14 cellular contexts compared by ENCODE assay signal in genomic region chr6:116530436-116530835, GRCh38. TPM values are rescaled to one million over a fixed set of nuclear protein-coding genes. Genes with fewer than 3 reads are reported as not detected.
DNase-seq lines count a peak whose midpoint lies in the region; ATAC-seq, FAIRE-seq and TF ChIP-seq lines count a peak whose summit lies in the region.
"Had no signal": no experiment of that assay in that cellular context is flagged by ENCODE, and none has a peak within 500 bp of the region (broad histone marks: within the 10 kb centered on the region; RNA-seq: fewer than 3 reads in every experiment).

No MANE protein-coding gene starts in this region.

- H3K36me3 ChIP-seq in pancreas: no peaks in the 10 kb centered on the region

- no peaks in the 10 kb centered on the region for H3K9me3 ChIP-seq in pancreas
- H3K9me3 ChIP-seq: testis had no signal

- intact Hi-C loops in cardiac septum (cut with DNase I): loop anchor here (10.0 kb wide), 2 partner anchors 86 to 316 kb away; no protein-coding TSS in a partner anchor
- intact Hi-C loops in pancreas (cut with DNase I): no loop called here

- WGBS in pancreas, 2 donors: 65 to 70% methylated on average over 2 of the region's 2 CpGs

- TF ChIP-seq CTCF in fibroblast of villous mesenchyme (IDR thresholded peaks at IDR 0.05; ENCODE audit: insufficient read depth, low read depth, low read length) (no peak), omental fat pad (IDR thresholded peaks at IDR 0.05) (no peak), pancreas (IDR thresholded peaks at IDR 0.05) (no peak)

- H3K4me1 ChIP-seq in pancreas: no peaks in the 10 kb centered on the region
- H3K4me1 ChIP-seq: testis had no signal

- FAIRE-seq in pancreas (lab: Jason Lieb, UNC): no peak

- ATAC-seq in GM19455 (IDR thresholded peaks at IDR 0.05; ENCODE audit: unreplicated experiment) (no peak), omental fat pad (ENCODE audit: low FRiP score) (no peak), pancreas (no peak)
- ATAC-seq: WTC11 had no signal

- peak; percentile 60 for DNase-seq in DMS114 treated with DMSO at 0.1 percent for 48 hours (lab: John Stamatoyannopoulos, UW; ENCODE audit: unreplicated experiment)
- DNase-seq in NCI-H1417 treated with DMSO at 0.1 percent for 48 hours (lab: John Stamatoyannopoulos, UW): peak; percentile 67
- DNase-seq in NCI-H526 (lab: John Stamatoyannopoulos, UW): peak; percentile 81 to 91
- DNase-seq in fibroblast of villous mesenchyme (ENCODE audit: low read depth): peak; percentile 14
- no peak for DNase-seq in cardiac septum (ENCODE audit: low spot score)
- no peak for DNase-seq in omental fat pad (ENCODE audit: low spot score)
- no peak for DNase-seq in pancreas
- DNase-seq: activated naive CD4-positive, alpha-beta T cell treated with Interleukin-2 at 50 U/mL for 16 hours; central memory CD4-positive, alpha-beta T cell; head of caudate nucleus; PC-9; testis had no signal

- H3K27ac ChIP-seq in pancreas: no peak overlapping the region
- H3K27ac ChIP-seq: PC-9, testis had no signal

- H3K27me3 ChIP-seq in pancreas: no peaks in the 10 kb centered on the region
- H3K27me3 ChIP-seq: testis had no signal

- H3K4me3 ChIP-seq in fibroblast of villous mesenchyme (ENCODE audit: low read depth, low read length) (no peak overlapping the region), pancreas (no peak overlapping the region)
- H3K4me3 ChIP-seq: PC-9, testis had no signal

RNA-seq across cellular contexts. Expression of gene TRAPPC3L, which starts 15.0 kb away (rescaled TPM):
- under 0.01 TPM in 1 of 2 replicates, not detected in the other for total RNA-seq in fibroblast of villous mesenchyme
- total RNA-seq in cardiac septum: 0.16 TPM
- total RNA-seq in omental fat pad: under 1 TPM in 1 of 4 donors, not detected in 3; 0.63 TPM
- total RNA-seq in pancreas: not detected
- polyA plus RNA-seq in pancreas: under 1 TPM in 1 of 2 donors, not detected in 1; 0.12 TPM
- total RNA-seq: PC-9, WTC11 had no signal

RNA-seq across cellular contexts. Expression of gene CALHM5, which starts 19.0 kb away (rescaled TPM):
- total RNA-seq in fibroblast of villous mesenchyme (4.7 and 7.7 TPM in 2 replicates), cardiac septum (1.7 TPM), omental fat pad (1 to 10 TPM in 3 of 4 donors, under 1 TPM in 1; 0.48 to 6.0 (median 1.4) TPM), pancreas (under 1 TPM; 0.04 to 0.41 (median 0.13) TPM)
- under 1 TPM; 0.08 to 0.12 TPM for polyA plus RNA-seq in pancreas
- total RNA-seq: PC-9 had no signal

RNA-seq across cellular contexts. Expression of gene CALHM4, which starts 23.1 kb away (rescaled TPM):
- total RNA-seq in fibroblast of villous mesenchyme (not detected in 2 replicates), cardiac septum (not detected), omental fat pad (not detected), pancreas (not detected)
- polyA plus RNA-seq in pancreas: not detected
- total RNA-seq: PC-9, WTC11 had no signal

RNA-seq across cellular contexts. Expression of gene RWDD1, which starts 40.9 kb away (rescaled TPM):
- total RNA-seq in fibroblast of villous mesenchyme (31.9 and 45.3 TPM in 2 replicates), cardiac septum (52.9 TPM), omental fat pad (10 to 100 TPM; 28.2 to 44.7 (median 40.2) TPM), pancreas (10 to 100 TPM; 26.0 to 37.5 (median 27.1) TPM)
- polyA plus RNA-seq in pancreas: 10 to 100 TPM; 38.1 to 40.6 TPM

Comparison
In these comparisons a context has a peak if more than half of its experiments do, and no peak if none do; other contexts are left out.
1. DNase-seq: peak in DMS114 treated with DMSO at 0.1 percent for 48 hours (single experiment), NCI-H1417 treated with DMSO at 0.1 percent for 48 hours (single experiment), NCI-H526 (2 of 2) and fibroblast of villous mesenchyme (single experiment); none in cardiac septum (single experiment), omental fat pad (single experiment) and pancreas (0 of 6).